ENCODE assay signal across 2 cellular contexts in the genomic region with DNA sequence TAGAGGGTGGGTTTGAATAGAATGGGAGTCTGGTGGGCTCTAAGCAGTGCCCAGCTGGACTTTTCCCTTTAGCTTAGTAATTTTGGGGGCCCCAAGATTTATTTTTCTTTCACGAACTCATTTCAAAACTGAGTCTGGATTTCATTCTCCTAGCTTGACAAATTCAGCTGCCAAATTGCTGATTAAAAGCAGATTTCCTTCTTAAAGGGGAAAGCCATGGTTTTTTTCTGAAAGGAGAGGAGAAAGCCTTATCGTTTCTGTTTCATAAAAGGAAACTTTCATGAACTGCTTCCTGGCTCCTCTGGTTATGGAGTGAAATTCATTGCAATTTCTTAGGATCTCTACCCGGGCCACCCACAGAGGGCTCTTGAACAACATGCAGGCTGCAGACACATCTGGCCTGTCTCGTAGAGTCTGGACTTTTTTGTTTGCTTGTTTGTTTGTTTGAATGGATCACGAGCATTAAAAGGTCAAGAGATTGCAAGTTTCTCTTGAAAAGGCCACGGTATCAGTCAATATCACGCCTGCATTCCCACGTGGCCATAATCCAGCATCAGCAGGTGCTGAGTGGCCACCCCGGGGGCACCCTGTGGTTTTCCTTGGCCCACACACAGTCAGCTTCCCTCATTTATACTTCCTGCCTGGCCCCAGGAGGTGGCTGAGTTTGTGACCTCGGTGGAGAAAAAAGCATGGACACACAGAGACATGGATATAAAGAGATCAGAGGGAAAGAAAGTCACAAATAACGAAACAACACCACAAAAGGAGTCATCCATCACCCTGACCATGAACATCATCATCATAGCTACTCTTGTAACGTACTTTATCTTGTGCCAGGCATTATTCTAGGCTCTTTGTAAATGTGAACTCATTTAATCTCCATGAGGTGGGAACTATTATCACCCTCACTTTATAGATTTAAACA.
TF ChIP-seq lines count a peak whose summit lies in the region.

No MANE protein-coding gene starts in this region.

TF ChIP-seq in HepG2, 621 proteins besides CTCF, POLR2A, EP300 and RAD21:
- no peak for TF ChIP-seq ZNF138 (CRISPR knock-in tag; IDR thresholded peaks at IDR 0.05; ENCODE audit: low read depth)
TF ChIP-seq in HepG2: peak in this region for 0.

TF ChIP-seq in H1, 55 proteins besides CTCF, POLR2A, EP300 and RAD21:
- TF ChIP-seq, protein P1, sequence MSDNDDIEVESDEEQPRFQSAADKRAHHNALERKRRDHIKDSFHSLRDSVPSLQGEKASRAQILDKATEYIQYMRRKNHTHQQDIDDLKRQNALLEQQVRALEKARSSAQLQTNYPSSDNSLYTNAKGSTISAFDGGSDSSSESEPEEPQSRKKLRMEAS (IDR thresholded peaks at IDR 0.05): peak; percentile 65; the same call in 1 of the 2 replicates
- TF ChIP-seq MAFK (IDR thresholded peaks at IDR 0.05; ENCODE audit: low read depth, low read length) (no peak), CEBPB (IDR thresholded peaks at IDR 0.05; ENCODE audit: low read depth, low read length) (no peak), SAP30 (IDR thresholded peaks at IDR 0.05; ENCODE audit: insufficient read depth, insufficient replicate concordance, low read length) (no peak), EGR1 (IDR thresholded peaks at IDR 0.05; ENCODE audit: borderline replicate concordance, low read depth, low read length) (no peak)
TF ChIP-seq in H1: peak in this region for 1.
